In genomic region chr12:111596985-111597730, GRCh38 we compare ENCODE assay signal across 8 cellular contexts. TPM values are rescaled to one million over a fixed set of nuclear protein-coding genes. Genes with fewer than 3 reads are reported as not detected.
DNase-seq lines count a peak whose midpoint lies in the region; ATAC-seq, FAIRE-seq and TF ChIP-seq lines count a peak whose summit lies in the region.

No MANE protein-coding gene starts in this region.

- H3K27me3 Mint-ChIP-seq in activated T-helper 17 cell treated with anti-CD3 and anti-CD28 coated beads, Interleukin-2, amount 50 U/mL, for 72 hours, result no peaks in the 10 kb centered on the region
- no peaks in the 10 kb centered on the region for H3K27me3 Mint-ChIP-seq in naive thymus-derived CD4-positive, alpha-beta T cell

- intact Hi-C loops in naive thymus-derived CD4-positive, alpha-beta T cell (cut with micrococcal nuclease), result loop anchor here (5.0 to 10.0 kb wide), 9 partner anchors 40 to 1472 kb away; partner anchors contain the start of genes HECTD4 (in 2 of the 2), PPP1CC (in 2 of the 2), ERP29 (in 1 of the 2) and IFT81 (in 1 of the 2)

- H3K36me3 Mint-ChIP-seq in activated T-helper 17 cell treated with anti-CD3 and anti-CD28 coated beads, Interleukin-2, amount 50 U/mL, for 72 hours (ENCODE audit: low read depth), result peaks cover 10% of the 10 kb centered on the region
- peaks cover 0 to 4% (median 0%) of the 10 kb centered on the region in 5 donors for H3K36me3 Mint-ChIP-seq in naive thymus-derived CD4-positive, alpha-beta T cell

- H3K27ac Mint-ChIP-seq in activated T-helper 17 cell treated with anti-CD3 and anti-CD28 coated beads, Interleukin-2, amount 50 U/mL, for 72 hours, result peak overlapping the region; percentile 77
- peak overlapping the region; percentile 79 to 96 (median 89) for H3K27ac Mint-ChIP-seq in naive thymus-derived CD4-positive, alpha-beta T cell

- DNase-seq in BJ (ENCODE audit: low read depth), result no peak
- peak; percentile 78 for DNase-seq in H4 (ENCODE audit: low spot score)
- DNase-seq in NCI-H82 treated with DMSO at 0.1 percent for 48 hours (lab: John Stamatoyannopoulos, UW; ENCODE audit: unreplicated experiment), result peak; percentile 30
- DNase-seq in fibroblast of the aortic adventitia (ENCODE audit: low read depth), result peak; percentile 46
- peak in 5 of 9 donors; percentile 7 to 34 (median 16) for DNase-seq in naive thymus-derived CD4-positive, alpha-beta T cell
- peak; percentile 38 for DNase-seq in urothelium cell line (ENCODE audit: low spot score)
- no peak for DNase-seq in NK-92 (lab: John Stamatoyannopoulos, UW; ENCODE audit: unreplicated experiment)

- peaks cover 3 to 5% of the 10 kb centered on the region in 2 donors for H3K4me1 ChIP-seq in naive thymus-derived CD4-positive, alpha-beta T cell (ENCODE audit: control insufficient read depth in 2 of 2, insufficient read depth in 2 of 2, low read length in 2 of 2)

- CTCF ChIA-PET in BJ (lab: Yijun Ruan, JAX), result interaction anchor here (0.7 kb wide), 1 partner anchor 78 kb away, joined by 3 read pairs; no protein-coding TSS in a partner anchor
- CTCF ChIA-PET in naive thymus-derived CD4-positive, alpha-beta T cell (lab: Charles Lee), result no interaction called here

- H3K4me3 Mint-ChIP-seq in activated T-helper 17 cell treated with anti-CD3 and anti-CD28 coated beads, Interleukin-2, amount 50 U/mL, for 72 hours, result peak overlapping the region; percentile 88
- peak overlapping the region; percentile 90 to 97 (median 96) for H3K4me3 Mint-ChIP-seq in naive thymus-derived CD4-positive, alpha-beta T cell

- peak overlapping the region; percentile 99 for H3K4me3 ChIP-seq in BJ (ENCODE audit: low read depth, low read length)
- peak overlapping the region; percentile 85 for H3K4me3 ChIP-seq in fibroblast of the aortic adventitia (ENCODE audit: low read depth, low read length)
- H3K4me3 ChIP-seq in naive thymus-derived CD4-positive, alpha-beta T cell (ENCODE audit: low read length), result peak overlapping the region; percentile 36

- peaks cover 16% of the 10 kb centered on the region for H3K4me1 Mint-ChIP-seq in activated T-helper 17 cell treated with anti-CD3 and anti-CD28 coated beads, Interleukin-2, amount 50 U/mL, for 72 hours
- peaks cover 31 to 52% (median 36%) of the 10 kb centered on the region in 7 donors for H3K4me1 Mint-ChIP-seq in naive thymus-derived CD4-positive, alpha-beta T cell

- POLR2A ChIA-PET in BJ (lab: Charles Lee), result no interaction called here
- POLR2A ChIA-PET in naive thymus-derived CD4-positive, alpha-beta T cell (lab: Charles Lee), result interaction anchor here (0.6 kb wide), 1 partner anchor 13 kb away, joined by 3 read pairs; no protein-coding TSS in a partner anchor

- H3K9me3 ChIP-seq in naive thymus-derived CD4-positive, alpha-beta T cell (ENCODE audit: control insufficient read depth in 2 of 3, low read length in 3 of 3), result no peaks in the 10 kb centered on the region

- no peak for FAIRE-seq in urothelium cell line (lab: Jason Lieb, UNC)

- TF ChIP-seq CTCF in BJ (IDR thresholded peaks at IDR 0.05; ENCODE audit: insufficient read depth, low read depth, low read length) (no peak), fibroblast of the aortic adventitia (IDR thresholded peaks at IDR 0.05; ENCODE audit: insufficient read depth, low read length) (no peak)

- peak overlapping the region; percentile 80 for H3K27ac ChIP-seq in naive thymus-derived CD4-positive, alpha-beta T cell (ENCODE audit: low read depth, low read length)

- H3K36me3 ChIP-seq in BJ (ENCODE audit: control insufficient read depth, insufficient read depth, low read length), result no peaks in the 10 kb centered on the region
- peaks cover 0 to 15% (median 0%) of the 10 kb centered on the region in 3 experiments for H3K36me3 ChIP-seq in naive thymus-derived CD4-positive, alpha-beta T cell (ENCODE audit: control insufficient read depth in 2 of 3, insufficient read depth in 3 of 3, low read length in 3 of 3)

- ATAC-seq in activated T-helper 17 cell treated with anti-CD3 and anti-CD28 coated beads, Interleukin-2, amount 50 U/mL, for 72 hours (replicated peaks), result no peak
- ATAC-seq in naive thymus-derived CD4-positive, alpha-beta T cell, result no peak

- no peaks in the 10 kb centered on the region for H3K27me3 ChIP-seq in BJ (ENCODE audit: control insufficient read depth, insufficient read depth, low read length)
- no peaks in the 10 kb centered on the region for H3K27me3 ChIP-seq in naive thymus-derived CD4-positive, alpha-beta T cell (ENCODE audit: control insufficient read depth in 2 of 2, insufficient read depth in 2 of 2, low read length in 2 of 2)

- no peaks in the 10 kb centered on the region for H3K9me3 Mint-ChIP-seq in activated T-helper 17 cell treated with anti-CD3 and anti-CD28 coated beads, Interleukin-2, amount 50 U/mL, for 72 hours
- peaks cover 0 to 11% (median 0%) of the 10 kb centered on the region in 11 donors for H3K9me3 Mint-ChIP-seq in naive thymus-derived CD4-positive, alpha-beta T cell

RNA-seq across cellular contexts. Expression of gene ATXN2, which starts 2.0 kb away (rescaled TPM):
- 21.5 and 30.3 TPM in 2 replicates for polyA plus RNA-seq in BJ (2011; rRNA removed)
- 93.5 and 95.4 TPM in 2 replicates for polyA minus RNA-seq in BJ (2011; rRNA and poly(A)+ RNA removed)
- total RNA-seq in H4 (2014; rRNA removed; shearing (Covaris generic)), result 10.2 and 12.0 TPM in 2 replicates
- 10 to 100 TPM; 40.4 to 54.7 TPM for total RNA-seq in activated T-helper 17 cell treated with anti-CD3 and anti-CD28 coated beads, Interleukin-2, amount 50 U/mL, for 72 hours
- 45.7 and 114 TPM in 2 replicates for total RNA-seq in fibroblast of the aortic adventitia (ENCODE audit: low replicate concordance)
- 10 to 100 TPM; 39.7 to 71.9 (median 52.8) TPM for total RNA-seq in naive thymus-derived CD4-positive, alpha-beta T cell
- 10 to 100 TPM; 23.9 to 32.2 TPM for polyA plus RNA-seq in naive thymus-derived CD4-positive, alpha-beta T cell

Comparison
In these comparisons a context has a peak if more than half of its experiments do, and no peak if none do; other contexts are left out.
1. DNase-seq: peak in H4 (single experiment), NCI-H82 treated with DMSO at 0.1 percent for 48 hours (single experiment), fibroblast of the aortic adventitia (single experiment), naive thymus-derived CD4-positive, alpha-beta T cell (5 of 9) and urothelium cell line (single experiment); none in BJ (single experiment) and NK-92 (single experiment).
2. H3K4me3 ChIP-seq: peak in every context shown above with its lines; median percentile 99 in BJ; 85 in fibroblast of the aortic adventitia; 36 in naive thymus-derived CD4-positive, alpha-beta T cell.